In the genomic region with DNA sequence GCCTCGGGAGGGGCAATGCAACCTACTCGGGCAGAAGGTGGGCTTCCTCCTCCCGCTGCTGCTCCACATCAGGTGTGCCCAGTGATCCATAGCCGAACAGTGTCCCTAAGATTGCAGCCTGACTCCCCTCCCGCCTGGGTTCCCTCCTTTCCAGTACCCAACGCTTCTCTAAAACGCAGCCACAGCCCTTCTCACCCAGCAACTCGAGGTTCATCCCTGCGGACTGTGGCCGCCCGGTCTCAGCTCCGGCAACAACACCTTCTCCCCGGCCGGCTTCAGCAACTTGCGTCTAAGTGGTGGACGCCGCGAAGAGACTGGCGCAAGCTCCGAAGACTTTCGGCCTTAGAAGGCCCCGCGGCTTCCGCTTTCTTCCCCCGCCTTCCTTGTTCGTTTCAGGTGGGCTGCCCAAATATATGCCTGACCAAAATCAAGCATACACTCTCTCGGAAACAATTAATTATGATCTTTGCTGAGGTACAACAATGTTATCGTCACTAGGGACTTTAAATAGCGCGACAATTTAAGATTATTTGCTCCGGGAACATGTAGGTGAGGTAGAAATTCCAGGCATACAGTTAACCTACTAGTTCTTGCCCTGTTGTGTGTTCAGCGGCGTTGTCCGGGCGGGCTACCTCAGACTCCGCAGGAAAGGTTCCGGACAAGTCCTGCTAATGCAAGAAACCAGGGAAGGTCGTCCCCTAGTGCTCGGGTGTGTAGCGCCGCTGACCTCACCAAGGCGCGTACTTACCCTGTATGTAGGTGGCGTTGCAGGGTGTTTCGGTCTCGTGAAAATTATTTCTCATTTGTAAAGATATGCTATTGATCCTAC, we compare ENCODE assay signal across 8 cellular contexts. TPM values are rescaled to one million over a fixed set of nuclear protein-coding genes. Genes with fewer than 3 reads are reported as not detected.
A peak's percentile ranks its signal among the peaks of the same experiment; 100 is the strongest.
DNase-seq lines count a peak whose midpoint lies in the region; ATAC-seq and TF ChIP-seq lines count a peak whose summit lies in the region.

A gene with protein sequence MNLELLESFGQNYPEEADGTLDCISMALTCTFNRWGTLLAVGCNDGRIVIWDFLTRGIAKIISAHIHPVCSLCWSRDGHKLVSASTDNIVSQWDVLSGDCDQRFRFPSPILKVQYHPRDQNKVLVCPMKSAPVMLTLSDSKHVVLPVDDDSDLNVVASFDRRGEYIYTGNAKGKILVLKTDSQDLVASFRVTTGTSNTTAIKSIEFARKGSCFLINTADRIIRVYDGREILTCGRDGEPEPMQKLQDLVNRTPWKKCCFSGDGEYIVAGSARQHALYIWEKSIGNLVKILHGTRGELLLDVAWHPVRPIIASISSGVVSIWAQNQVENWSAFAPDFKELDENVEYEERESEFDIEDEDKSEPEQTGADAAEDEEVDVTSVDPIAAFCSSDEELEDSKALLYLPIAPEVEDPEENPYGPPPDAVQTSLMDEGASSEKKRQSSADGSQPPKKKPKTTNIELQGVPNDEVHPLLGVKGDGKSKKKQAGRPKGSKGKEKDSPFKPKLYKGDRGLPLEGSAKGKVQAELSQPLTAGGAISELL (minus strand): TSS at position 319 of the 829 bp plus-strand sequence. CDS start 105 bp downstream, at position 214.

- peak; percentile 96 for ATAC-seq in GM19351 (IDR thresholded peaks at IDR 0.05; ENCODE audit: unreplicated experiment)
- ATAC-seq in HG03558 (IDR thresholded peaks at IDR 0.05; ENCODE audit: extremely low read depth, unreplicated experiment), result peak; percentile 83

- peak within 1 kb of the TSS; percentile 97 to 99 for H3K27ac ChIP-seq in liver (ENCODE audit: low read depth in 1 of 2, low read length in 2 of 2)

- peak; percentile 97 for DNase-seq in CD14-positive monocyte (ENCODE audit: low spot score)
- DNase-seq in NCI-H748 treated with DMSO at 0.1 percent for 48 hours (lab: John Stamatoyannopoulos, UW), result peak; percentile 96
- DNase-seq in activated CD4-positive, alpha-beta T cell treated with anti-CD3 and anti-CD28 coated beads, Interleukin-2, amount 50 U/mL, for 4 hours, result peak; percentile 94 to 95
- peak; percentile 96 to 98 for DNase-seq in dermis microvascular lymphatic vessel endothelial cell (ENCODE audit: low read depth in 2 of 2)
- DNase-seq in stimulated activated CD4-positive, alpha-beta T cell treated with anti-CD3 and anti-CD28 coated beads, Interleukin-4, amount 100 ng/mL, for 4 hours, result peak; percentile 88 to 94

- no peaks in the 10 kb centered on the region for H3K9me3 ChIP-seq in liver (ENCODE audit: control insufficient read depth in 4 of 4, low read length in 3 of 4)

- peaks cover 7 to 15% of the 10 kb centered on the region in 2 donors for H3K36me3 Mint-ChIP-seq in CD14-positive monocyte

- peak within 1 kb of the TSS; percentile 98 to 100 for H3K4me3 Mint-ChIP-seq in CD14-positive monocyte

- TF ChIP-seq CTCF in CD14-positive monocyte (IDR thresholded peaks at IDR 0.05), result peak; percentile 65
- peak; percentile 55 for TF ChIP-seq CTCF in liver (IDR thresholded peaks at IDR 0.05; ENCODE audit: low read depth, low read length, missing input control)

- peaks cover 9 to 31% (median 22%) of the 10 kb centered on the region in 4 donors for H3K4me1 ChIP-seq in liver (ENCODE audit: control insufficient read depth in 4 of 4, insufficient read depth in 4 of 4, low read length in 3 of 4)

- H3K27me3 ChIP-seq in liver (ENCODE audit: control insufficient read depth in 4 of 4, insufficient read depth in 4 of 4, low read length in 3 of 4), result no peaks in the 10 kb centered on the region

- under 1% methylated on average over 46 of the region's 46 CpGs for WGBS in liver

- peak within 1 kb of the TSS; percentile 98 to 100 (median 100) for H3K27ac Mint-ChIP-seq in CD14-positive monocyte

- H3K36me3 ChIP-seq in liver (ENCODE audit: control insufficient read depth in 4 of 4, insufficient read depth in 3 of 4, low read depth in 1 of 4, low read length in 3 of 4), result peaks cover 0 to 2% (median under 1%) of the 10 kb centered on the region in 4 donors

- TF ChIP-seq RAD21 in liver (IDR thresholded peaks at IDR 0.05), result peak; percentile 62 to 73

- peaks cover 40% of the 10 kb centered on the region for H3K4me1 Mint-ChIP-seq in CD14-positive monocyte

- intact Hi-C loops in CD14-positive monocyte (cut with micrococcal nuclease), result loop anchor here (5.0 to 10.0 kb wide), 4 partner anchors 90 to 630 kb away; a partner anchor contains a TSS

- H3K9ac ChIP-seq in liver (ENCODE audit: low read depth in 1 of 2, low read length in 2 of 2), result peak within 1 kb of the TSS; percentile 97 to 98

- H3K9me3 Mint-ChIP-seq in CD14-positive monocyte, result peaks cover 0 to 6% (median 0%) of the 10 kb centered on the region in 7 donors

- H3K4me3 ChIP-seq in liver (ENCODE audit: low read depth in 1 of 3, low read length in 3 of 3), result peak within 1 kb of the TSS; percentile 65 to 98 (median 93)

- peaks cover 0 to 2% (median 0%) of the 10 kb centered on the region in 3 donors for H3K27me3 Mint-ChIP-seq in CD14-positive monocyte (ENCODE audit: low read depth in 3 of 3)

TF ChIP-seq in liver, 16 proteins besides CTCF, POLR2A, EP300 and RAD21:
- TF ChIP-seq, protein P1, sequence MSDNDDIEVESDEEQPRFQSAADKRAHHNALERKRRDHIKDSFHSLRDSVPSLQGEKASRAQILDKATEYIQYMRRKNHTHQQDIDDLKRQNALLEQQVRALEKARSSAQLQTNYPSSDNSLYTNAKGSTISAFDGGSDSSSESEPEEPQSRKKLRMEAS (IDR thresholded peaks at IDR 0.05), result peak; percentile 94
- TF ChIP-seq HNF4A (conservative IDR thresholded peaks at IDR 0.05) (peak; percentile 35 to 64), TAF1 (conservative IDR thresholded peaks at IDR 0.05) (peak; percentile 89), YY1 (IDR thresholded peaks at IDR 0.05) (peak; percentile 93), RXRA (IDR thresholded peaks at IDR 0.05) (peak; percentile 75 to 89), EGR1 (IDR thresholded peaks at IDR 0.05; ENCODE audit: low read depth in 2 of 2) (peak; percentile 68 to 71), FOXA1 (IDR thresholded peaks at IDR 0.05) (no peak), JUND (IDR thresholded peaks at IDR 0.05) (peak; percentile 70 to 81), NR2F2 (IDR thresholded peaks at IDR 0.05) (peak; percentile 84), SP1 (IDR thresholded peaks at IDR 0.05) (peak; percentile 87), HNF4G (IDR thresholded peaks at IDR 0.05) (no peak), FOXA2 (IDR thresholded peaks at IDR 0.05) (peak; percentile 17), GABPA (IDR thresholded peaks at IDR 0.05 in 1 of 2, conservative IDR thresholded peaks at IDR 0.05 in 1 of 2) (peak; percentile 87 to 94)
- TF ChIP-seq, protein P2, sequence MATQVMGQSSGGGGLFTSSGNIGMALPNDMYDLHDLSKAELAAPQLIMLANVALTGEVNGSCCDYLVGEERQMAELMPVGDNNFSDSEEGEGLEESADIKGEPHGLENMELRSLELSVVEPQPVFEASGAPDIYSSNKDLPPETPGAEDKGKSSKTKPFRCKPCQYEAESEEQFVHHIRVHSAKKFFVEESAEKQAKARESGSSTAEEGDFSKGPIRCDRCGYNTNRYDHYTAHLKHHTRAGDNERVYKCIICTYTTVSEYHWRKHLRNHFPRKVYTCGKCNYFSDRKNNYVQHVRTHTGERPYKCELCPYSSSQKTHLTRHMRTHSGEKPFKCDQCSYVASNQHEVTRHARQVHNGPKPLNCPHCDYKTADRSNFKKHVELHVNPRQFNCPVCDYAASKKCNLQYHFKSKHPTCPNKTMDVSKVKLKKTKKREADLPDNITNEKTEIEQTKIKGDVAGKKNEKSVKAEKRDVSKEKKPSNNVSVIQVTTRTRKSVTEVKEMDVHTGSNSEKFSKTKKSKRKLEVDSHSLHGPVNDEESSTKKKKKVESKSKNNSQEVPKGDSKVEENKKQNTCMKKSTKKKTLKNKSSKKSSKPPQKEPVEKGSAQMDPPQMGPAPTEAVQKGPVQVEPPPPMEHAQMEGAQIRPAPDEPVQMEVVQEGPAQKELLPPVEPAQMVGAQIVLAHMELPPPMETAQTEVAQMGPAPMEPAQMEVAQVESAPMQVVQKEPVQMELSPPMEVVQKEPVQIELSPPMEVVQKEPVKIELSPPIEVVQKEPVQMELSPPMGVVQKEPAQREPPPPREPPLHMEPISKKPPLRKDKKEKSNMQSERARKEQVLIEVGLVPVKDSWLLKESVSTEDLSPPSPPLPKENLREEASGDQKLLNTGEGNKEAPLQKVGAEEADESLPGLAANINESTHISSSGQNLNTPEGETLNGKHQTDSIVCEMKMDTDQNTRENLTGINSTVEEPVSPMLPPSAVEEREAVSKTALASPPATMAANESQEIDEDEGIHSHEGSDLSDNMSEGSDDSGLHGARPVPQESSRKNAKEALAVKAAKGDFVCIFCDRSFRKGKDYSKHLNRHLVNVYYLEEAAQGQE (IDR thresholded peaks at IDR 0.05), result peak; percentile 65
- TF ChIP-seq, protein P3, sequence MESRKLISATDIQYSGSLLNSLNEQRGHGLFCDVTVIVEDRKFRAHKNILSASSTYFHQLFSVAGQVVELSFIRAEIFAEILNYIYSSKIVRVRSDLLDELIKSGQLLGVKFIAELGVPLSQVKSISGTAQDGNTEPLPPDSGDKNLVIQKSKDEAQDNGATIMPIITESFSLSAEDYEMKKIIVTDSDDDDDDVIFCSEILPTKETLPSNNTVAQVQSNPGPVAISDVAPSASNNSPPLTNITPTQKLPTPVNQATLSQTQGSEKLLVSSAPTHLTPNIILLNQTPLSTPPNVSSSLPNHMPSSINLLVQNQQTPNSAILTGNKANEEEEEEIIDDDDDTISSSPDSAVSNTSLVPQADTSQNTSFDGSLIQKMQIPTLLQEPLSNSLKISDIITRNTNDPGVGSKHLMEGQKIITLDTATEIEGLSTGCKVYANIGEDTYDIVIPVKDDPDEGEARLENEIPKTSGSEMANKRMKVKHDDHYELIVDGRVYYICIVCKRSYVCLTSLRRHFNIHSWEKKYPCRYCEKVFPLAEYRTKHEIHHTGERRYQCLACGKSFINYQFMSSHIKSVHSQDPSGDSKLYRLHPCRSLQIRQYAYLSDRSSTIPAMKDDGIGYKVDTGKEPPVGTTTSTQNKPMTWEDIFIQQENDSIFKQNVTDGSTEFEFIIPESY (IDR thresholded peaks at IDR 0.05), result peak; percentile 91
- TF ChIP-seq, protein P4, sequence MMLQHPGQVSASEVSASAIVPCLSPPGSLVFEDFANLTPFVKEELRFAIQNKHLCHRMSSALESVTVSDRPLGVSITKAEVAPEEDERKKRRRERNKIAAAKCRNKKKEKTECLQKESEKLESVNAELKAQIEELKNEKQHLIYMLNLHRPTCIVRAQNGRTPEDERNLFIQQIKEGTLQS (IDR thresholded peaks at IDR 0.05), result peak; percentile 72
TF ChIP-seq in liver: peak in this region for 14.

RNA-seq across cellular contexts. Expression of the gene that starts here (rescaled TPM):
- polyA plus RNA-seq in CD14-positive monocyte, result 10 to 100 TPM in 1 of 2 donors, 1 to 10 TPM in 1; 8.1 to 10.2 TPM
- total RNA-seq in dermis microvascular lymphatic vessel endothelial cell, result 15.7 and 15.8 TPM in 2 replicates
- total RNA-seq in liver, result 10 to 100 TPM; 11.6 to 12.0 TPM
- 1 to 10 TPM; 4.6 to 5.3 TPM for polyA plus RNA-seq in liver

Comparison
In these comparisons a context has a peak if more than half of its experiments do, and no peak if none do; other contexts are left out.
1. Peak in every context shown above with its lines: DNase-seq, ATAC-seq, H3K4me3 ChIP-seq and H3K27ac ChIP-seq.